ENCODE assay signal across 8 cellular contexts in the genomic region with DNA sequence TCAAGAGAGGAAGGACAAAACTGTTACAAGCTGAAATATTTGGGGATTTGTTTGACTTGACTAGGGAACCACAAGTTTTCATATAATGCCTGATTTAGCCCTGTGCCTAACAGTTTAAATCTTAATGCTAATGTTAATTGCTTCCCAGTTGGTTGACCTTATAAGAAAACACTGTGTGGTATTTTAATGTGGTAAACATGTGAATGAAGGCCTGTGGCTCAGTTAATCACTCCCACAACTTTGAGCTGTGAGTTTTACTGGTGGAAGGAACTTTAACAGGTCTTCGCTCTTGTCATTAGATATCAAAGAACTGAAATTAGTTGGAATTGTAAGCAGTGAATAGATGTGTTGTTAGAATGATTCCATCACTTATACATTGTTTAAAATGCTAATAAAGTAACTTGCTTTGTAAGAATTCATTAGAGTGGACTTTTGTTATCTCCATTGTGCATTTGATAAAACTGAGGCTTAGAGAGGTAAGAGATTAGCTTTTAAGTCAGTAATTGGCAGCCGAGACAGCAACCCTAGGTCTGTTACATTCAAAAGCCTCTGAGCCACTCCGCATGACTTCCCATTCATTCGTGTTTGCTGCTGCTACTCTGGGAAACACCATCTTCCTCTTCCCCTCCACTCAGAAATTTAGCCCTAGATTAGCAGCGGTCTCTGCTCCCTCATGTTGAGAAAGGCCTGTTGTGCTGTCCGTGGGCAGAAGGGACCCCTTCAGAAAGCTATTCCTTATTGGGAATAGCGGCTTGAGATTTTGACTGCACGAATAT. TPM values are rescaled to one million over a fixed set of nuclear protein-coding genes. Genes with fewer than 3 reads are reported as not detected.
A peak's percentile ranks its signal among the peaks of the same experiment; 100 is the strongest.
DNase-seq lines count a peak whose midpoint lies in the region; ATAC-seq and TF ChIP-seq lines count a peak whose summit lies in the region.

No MANE protein-coding gene starts in this region.

- H3K36me3 Mint-ChIP-seq in CD4-positive, alpha-beta memory T cell: peaks cover 4 to 26% of the 10 kb centered on the region in 2 donors
- peaks cover 43% of the 10 kb centered on the region for H3K36me3 Mint-ChIP-seq in dendritic cell treated with granulocyte-macrophage colony-stimulating factor and Interleukin-4, amounts not matched to agents 40 ng/mL and 50 ng/mL, for 4 days (ENCODE audit: low read depth)

- no peak for TF ChIP-seq CTCF in HEK293 (tag by site-specific recombination; IDR thresholded peaks at IDR 0.05)

- H3K4me3 ChIP-seq in CD4-positive, alpha-beta memory T cell (ENCODE audit: low read length in 2 of 2): peak overlapping the region in 1 of 2 donors; percentile 97
- H3K4me3 ChIP-seq in HEK293 (ENCODE audit: low read depth, low read length) (peak overlapping the region; percentile 98), mucosa of rectum (ENCODE audit: low read length in 2 of 2) (peak overlapping the region; percentile 73 to 82)

- ATAC-seq in GM19023 (IDR thresholded peaks at IDR 0.05; ENCODE audit: unreplicated experiment): no peak
- ATAC-seq in HG02623 (IDR thresholded peaks at IDR 0.05; ENCODE audit: unreplicated experiment): no peak
- no peak for ATAC-seq in HG02840 (IDR thresholded peaks at IDR 0.05; ENCODE audit: low FRiP score, unreplicated experiment)

- peak overlapping the region; percentile 94 to 97 (median 96) for H3K4me3 Mint-ChIP-seq in CD4-positive, alpha-beta memory T cell
- H3K4me3 Mint-ChIP-seq in dendritic cell treated with granulocyte-macrophage colony-stimulating factor and Interleukin-4, amounts not matched to agents 40 ng/mL and 50 ng/mL, for 4 days: peak overlapping the region; percentile 90

- no peaks in the 10 kb centered on the region for H3K27me3 Mint-ChIP-seq in CD4-positive, alpha-beta memory T cell
- no peaks in the 10 kb centered on the region for H3K27me3 Mint-ChIP-seq in dendritic cell treated with granulocyte-macrophage colony-stimulating factor and Interleukin-4, amounts not matched to agents 40 ng/mL and 50 ng/mL, for 4 days

- H3K9me3 ChIP-seq in CD4-positive, alpha-beta memory T cell (ENCODE audit: control insufficient read depth in 1 of 2, low read length in 2 of 2): no peaks in the 10 kb centered on the region
- H3K9me3 ChIP-seq in HEK293 (ENCODE audit: control insufficient read depth, insufficient read depth, low read depth, low read length): no peaks in the 10 kb centered on the region
- no peaks in the 10 kb centered on the region for H3K9me3 ChIP-seq in mucosa of rectum (ENCODE audit: control insufficient read depth in 2 of 2, low read length in 2 of 2)

- POLR2A ChIA-PET in CD4-positive, alpha-beta memory T cell (lab: Charles Lee; ENCODE audit: partially characterized antibody): interaction anchor here (0.6 to 1.7 kb wide), 4 partner anchors 8 to 47 kb away, joined by 3 to 5 read pairs (median 4); a partner anchor contains a TSS
- POLR2A ChIA-PET in HEK293 (lab: Yijun Ruan, JAX): interaction anchor here (0.5 to 1.3 kb wide), 4 partner anchors 41 to 186 kb away, joined by 3 to 10 read pairs (median 3); a partner anchor contains a TSS

- H3K27ac ChIP-seq in CD4-positive, alpha-beta memory T cell (ENCODE audit: low read depth, low read length): peak overlapping the region; percentile 92
- H3K27ac ChIP-seq in HEK293 (ENCODE audit: extremely low read depth, low read depth, low read length) (peak overlapping the region; percentile 96; the same call in 1 of the 2 replicates), mucosa of rectum (ENCODE audit: low read depth in 2 of 2, low read length in 2 of 2) (no peak overlapping the region)

- DNase-seq in CD4-positive, alpha-beta memory T cell: no peak
- peak; percentile 76 for DNase-seq in OCI-M1 (lab: John Stamatoyannopoulos, UW)

- no peaks in the 10 kb centered on the region for H3K9me3 Mint-ChIP-seq in CD4-positive, alpha-beta memory T cell
- no peaks in the 10 kb centered on the region for H3K9me3 Mint-ChIP-seq in dendritic cell treated with granulocyte-macrophage colony-stimulating factor and Interleukin-4, amounts not matched to agents 40 ng/mL and 50 ng/mL, for 4 days

- H3K4me1 ChIP-seq in CD4-positive, alpha-beta memory T cell (ENCODE audit: insufficient read depth, low read length): peaks cover 52% of the 10 kb centered on the region
- peaks cover 3% of the 10 kb centered on the region for H3K4me1 ChIP-seq in HEK293 (ENCODE audit: control insufficient read depth, insufficient read depth, low read length)
- H3K4me1 ChIP-seq in mucosa of rectum (ENCODE audit: control insufficient read depth in 2 of 2, insufficient read depth in 2 of 2, low read length in 2 of 2): peaks cover 6 to 14% of the 10 kb centered on the region in 2 donors

- peaks cover 38 to 62% (median 47%) of the 10 kb centered on the region in 4 donors for H3K4me1 Mint-ChIP-seq in CD4-positive, alpha-beta memory T cell
- peaks cover 25% of the 10 kb centered on the region for H3K4me1 Mint-ChIP-seq in dendritic cell treated with granulocyte-macrophage colony-stimulating factor and Interleukin-4, amounts not matched to agents 40 ng/mL and 50 ng/mL, for 4 days (ENCODE audit: low read depth)

- no peaks in the 10 kb centered on the region for H3K27me3 ChIP-seq in CD4-positive, alpha-beta memory T cell (ENCODE audit: insufficient read depth, low read length)
- H3K27me3 ChIP-seq in mucosa of rectum (ENCODE audit: control insufficient read depth in 2 of 2, insufficient read depth in 2 of 2, low read length in 2 of 2): no peaks in the 10 kb centered on the region

- CTCF ChIA-PET in CD4-positive, alpha-beta memory T cell (lab: Charles Lee; ENCODE audit: partially characterized antibody): no interaction called here
- CTCF ChIA-PET in HEK293 (lab: Yijun Ruan, JAX): interaction anchor here (1.4 to 2.1 kb wide), 2 partner anchors 247 to 624 kb away, joined by 5 to 8 read pairs; no protein-coding TSS in a partner anchor

- H3K9ac ChIP-seq in mucosa of rectum (ENCODE audit: low read depth in 1 of 2, low read length in 2 of 2): peak overlapping the region; percentile 72 to 93

- peaks cover 8% of the 10 kb centered on the region for H3K36me3 ChIP-seq in CD4-positive, alpha-beta memory T cell (ENCODE audit: insufficient read depth, low read length)
- peaks cover 18 to 32% of the 10 kb centered on the region in 2 experiments for H3K36me3 ChIP-seq in HEK293 (ENCODE audit: control insufficient read depth in 2 of 2, insufficient read depth in 1 of 2, low read length in 2 of 2)
- peaks cover 7 to 11% of the 10 kb centered on the region in 2 donors for H3K36me3 ChIP-seq in mucosa of rectum (ENCODE audit: control insufficient read depth in 2 of 2, insufficient read depth in 2 of 2, low read length in 2 of 2)

- H3K27ac Mint-ChIP-seq in CD4-positive, alpha-beta memory T cell: peak overlapping the region; percentile 93 to 98 (median 95)
- H3K27ac Mint-ChIP-seq in dendritic cell treated with granulocyte-macrophage colony-stimulating factor and Interleukin-4, amounts not matched to agents 40 ng/mL and 50 ng/mL, for 4 days: peak overlapping the region; percentile 92

- intact Hi-C loops in CD4-positive, alpha-beta memory T cell (cut with micrococcal nuclease): loop anchor here (1.0 to 5.0 kb wide), 4 partner anchors 8 to 306 kb away; a partner anchor contains a TSS
- intact Hi-C loops in dendritic cell treated with granulocyte-macrophage colony-stimulating factor and Interleukin-4, amounts not matched to agents 40 ng/mL and 50 ng/mL, for 4 days (cut with micrococcal nuclease): loop anchor here (5.0 to 10.0 kb wide), 2 partner anchors 44 to 304 kb away; a partner anchor contains a TSS

TF ChIP-seq in HEK293, 187 proteins besides CTCF, POLR2A, EP300 and RAD21 (continues in another document):
- TF ChIP-seq GLIS2 (tag by site-specific recombination; IDR thresholded peaks at IDR 0.05) (no peak), ZEB2 (tag by site-specific recombination; IDR thresholded peaks at IDR 0.05) (no peak), ZNF391 (tag by site-specific recombination; IDR thresholded peaks at IDR 0.05; ENCODE audit: borderline replicate concordance, low read depth) (no peak), ZNF785 (tag by site-specific recombination; IDR thresholded peaks at IDR 0.05) (no peak), ZNF146 (tag by site-specific recombination; IDR thresholded peaks at IDR 0.05) (no peak), TRIM28 (IDR thresholded peaks at IDR 0.05; ENCODE audit: borderline replicate concordance, low read length) (no peak), ZNF830 (tag by site-specific recombination; IDR thresholded peaks at IDR 0.05; ENCODE audit: low read depth) (no peak), ZNF433 (tag by site-specific recombination; IDR thresholded peaks at IDR 0.05; ENCODE audit: low read depth) (no peak), SP7 (tag by site-specific recombination; IDR thresholded peaks at IDR 0.05) (no peak), ZSCAN16 (tag by site-specific recombination; IDR thresholded peaks at IDR 0.05) (no peak), ZFP41 (tag by site-specific recombination; IDR thresholded peaks at IDR 0.05; ENCODE audit: borderline replicate concordance) (no peak)
- TF ChIP-seq, protein P1, sequence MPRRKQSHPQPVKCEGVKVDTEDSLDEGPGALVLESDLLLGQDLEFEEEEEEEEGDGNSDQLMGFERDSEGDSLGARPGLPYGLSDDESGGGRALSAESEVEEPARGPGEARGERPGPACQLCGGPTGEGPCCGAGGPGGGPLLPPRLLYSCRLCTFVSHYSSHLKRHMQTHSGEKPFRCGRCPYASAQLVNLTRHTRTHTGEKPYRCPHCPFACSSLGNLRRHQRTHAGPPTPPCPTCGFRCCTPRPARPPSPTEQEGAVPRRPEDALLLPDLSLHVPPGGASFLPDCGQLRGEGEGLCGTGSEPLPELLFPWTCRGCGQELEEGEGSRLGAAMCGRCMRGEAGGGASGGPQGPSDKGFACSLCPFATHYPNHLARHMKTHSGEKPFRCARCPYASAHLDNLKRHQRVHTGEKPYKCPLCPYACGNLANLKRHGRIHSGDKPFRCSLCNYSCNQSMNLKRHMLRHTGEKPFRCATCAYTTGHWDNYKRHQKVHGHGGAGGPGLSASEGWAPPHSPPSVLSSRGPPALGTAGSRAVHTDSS (tag by site-specific recombination; IDR thresholded peaks at IDR 0.05): peak; percentile 69; the same call in 1 of the 2 replicates

RNA-seq across cellular contexts. Expression of a gene that starts 1.0 kb away (rescaled TPM):
- total RNA-seq in CD4-positive, alpha-beta memory T cell: 10 to 100 TPM; 23.8 to 25.0 TPM
- polyA plus RNA-seq in CD4-positive, alpha-beta memory T cell: 10 to 100 TPM; 22.4 to 24.1 TPM

RNA-seq across cellular contexts. Expression of a gene that starts 46.7 kb away (rescaled TPM):
- total RNA-seq in CD4-positive, alpha-beta memory T cell: 10 to 100 TPM; 88.8 TPM
- 10 to 100 TPM; 50.2 to 50.8 TPM for polyA plus RNA-seq in CD4-positive, alpha-beta memory T cell

Comparison
In these comparisons a context has a peak if more than half of its experiments do, and no peak if none do; other contexts are left out.
1. H3K27ac ChIP-seq: peak in CD4-positive, alpha-beta memory T cell (single experiment) and HEK293 (single experiment); none in mucosa of rectum (0 of 2).